Comparison of ENCODE assay signal across 8 cellular contexts in the genomic region with DNA sequence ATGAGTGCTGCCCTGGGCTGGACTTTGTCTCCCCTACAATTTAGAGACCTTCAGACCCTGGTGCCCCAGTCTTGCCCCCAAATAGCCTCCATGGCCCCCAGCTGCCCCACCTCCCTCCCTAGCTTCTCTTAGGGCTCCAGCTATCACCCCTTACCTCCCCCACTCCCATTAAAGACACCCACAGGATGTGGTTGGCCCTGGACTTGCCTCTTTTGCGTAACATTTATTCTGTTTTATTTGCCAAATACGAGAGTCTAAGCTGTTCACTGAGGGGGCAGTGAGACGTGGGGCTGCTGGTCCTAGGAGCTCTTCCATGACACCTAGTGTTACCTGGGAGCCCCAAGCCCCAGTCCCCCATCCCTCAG. TPM values are rescaled to one million over a fixed set of nuclear protein-coding genes. Genes with fewer than 3 reads are reported as not detected.
DNase-seq lines count a peak whose midpoint lies in the region; ATAC-seq and TF ChIP-seq lines count a peak whose summit lies in the region.

No MANE protein-coding gene starts in this region.

- H3K4me1 ChIP-seq in PC-3 (ENCODE audit: insufficient read depth, low read length) (peaks cover 53% of the 10 kb centered on the region), neural progenitor cell (peaks cover 4% of the 10 kb centered on the region)

- DNase-seq in GM12864 (ENCODE audit: low read depth) (no peak), PC-3 (peak; percentile 46), neural progenitor cell (ENCODE audit: low spot score) (no peak), posterior cingulate gyrus (no peak), NCI-H128 (lab: John Stamatoyannopoulos, UW; ENCODE audit: unreplicated experiment) (no peak), NCI-H1436 (lab: John Stamatoyannopoulos, UW) (no peak)
- DNase-seq in central memory CD4-positive, alpha-beta T cell = peak; percentile 63

- intact Hi-C loops in PC-3 (cut with micrococcal nuclease) = loop anchor here (1.0 to 5.0 kb wide), 3 partner anchors 20 to 58 kb away; a partner anchor contains a TSS
- intact Hi-C loops in posterior cingulate gyrus (cut with DNase I) = no loop called here

- peaks cover 7% of the 10 kb centered on the region for H3K27me3 Mint-ChIP-seq in neural progenitor cell (ENCODE audit: insufficient read depth, low read depth)

- H3K9ac ChIP-seq in PC-3 (ENCODE audit: low read length) (peak overlapping the region; percentile 89), neural progenitor cell (no peak overlapping the region)

- H3K9me3 ChIP-seq in PC-3 (ENCODE audit: low read length) (no peaks in the 10 kb centered on the region), neural progenitor cell (ENCODE audit: low read depth) (no peaks in the 10 kb centered on the region)

- no peaks in the 10 kb centered on the region for H3K36me3 Mint-ChIP-seq in neural progenitor cell

- ATAC-seq in PC-3 = no peak; the same call in 1 of the 2 replicates
- no peak for ATAC-seq in HG03521 (IDR thresholded peaks at IDR 0.05; ENCODE audit: unreplicated experiment)

- CTCF ChIA-PET in PC-3 (lab: Charles Lee) = interaction anchor here (1.5 kb wide), 1 partner anchor 8 kb away, joined by 16 read pairs; no protein-coding TSS in a partner anchor

- H3K4me3 Mint-ChIP-seq in neural progenitor cell = no peak overlapping the region

- no peaks in the 10 kb centered on the region for H3K9me3 Mint-ChIP-seq in neural progenitor cell

- H3K79me2 ChIP-seq in PC-3 (ENCODE audit: low read length) (peaks cover 79% of the 10 kb centered on the region), neural progenitor cell (ENCODE audit: low read depth) (no peaks in the 10 kb centered on the region)

- BruUV-seq in PC-3 (replicated peaks; lab: Mats Ljungman, UMichigan) = no TSS peak

- H3K27me3 ChIP-seq in PC-3 (ENCODE audit: low read length) (no peaks in the 10 kb centered on the region), neural progenitor cell (peaks cover 10% of the 10 kb centered on the region)

- POLR2A ChIA-PET in PC-3 (lab: Charles Lee; ENCODE audit: unreplicated experiment) = interaction anchor here (0.6 to 0.7 kb wide), 2 partner anchors 329 to 1079 kb away, joined by 3 to 14 read pairs; a partner anchor contains a TSS

- H3K9me2 ChIP-seq in PC-3 (replicated peaks; ENCODE audit: low read length) = no peaks in the 10 kb centered on the region

- no peak for TF ChIP-seq CTCF in GM12864 (IDR thresholded peaks at IDR 0.05; ENCODE audit: low read depth, low read length, missing control alignments)
- TF ChIP-seq CTCF in PC-3 (conservative IDR thresholded peaks at IDR 0.05; ENCODE audit: low read depth, low read length) = no peak
- TF ChIP-seq CTCF in neural progenitor cell (IDR thresholded peaks at IDR 0.05) = no peak

- peaks cover 16% of the 10 kb centered on the region for H4K20me1 ChIP-seq in PC-3 (ENCODE audit: low read length)
- H4K20me1 ChIP-seq in neural progenitor cell (ENCODE audit: low read depth) = peaks cover 3% of the 10 kb centered on the region

- H3K27ac Mint-ChIP-seq in neural progenitor cell = peak overlapping the region; percentile 69

- H3K4me3 ChIP-seq in GM12864 (ENCODE audit: low read depth, low read length) (peak overlapping the region; percentile 88), PC-3 (ENCODE audit: low read length) (peak overlapping the region; percentile 71), neural progenitor cell (no peak overlapping the region)

- H3F3A ChIP-seq in PC-3 (ENCODE audit: low read length, unreplicated experiment) = no peaks in the 10 kb centered on the region
- H3F3A ChIP-seq in neural progenitor cell (ENCODE audit: low read depth) = no peaks in the 10 kb centered on the region

- H2AFZ ChIP-seq in PC-3 (ENCODE audit: low read length) = no peak overlapping the region
- no peak overlapping the region for H2AFZ ChIP-seq in neural progenitor cell (replicated peaks)

- H3K4me1 Mint-ChIP-seq in neural progenitor cell = peaks cover 28% of the 10 kb centered on the region

- H3K36me3 ChIP-seq in PC-3 (ENCODE audit: low read depth, low read length) (peaks cover 46% of the 10 kb centered on the region), neural progenitor cell (no peaks in the 10 kb centered on the region)

- H3K4me2 ChIP-seq in PC-3 (ENCODE audit: low read length) = peak overlapping the region; percentile 100
- no peak overlapping the region for H3K4me2 ChIP-seq in neural progenitor cell

- H3K27ac ChIP-seq in PC-3 (ENCODE audit: low read length) (peak overlapping the region; percentile 97), neural progenitor cell (no peak overlapping the region)

RNA-seq across cellular contexts. Expression of a gene that starts 4.5 kb away (rescaled TPM):
- total RNA-seq in PC-3 (2014; rRNA removed) (45.3 and 65.1 TPM in 2 replicates), neural progenitor cell (ENCODE audit: low replicate concordance) (1.2 and 3.5 TPM in 2 replicates)

RNA-seq across cellular contexts. Expression of a gene that starts 35.7 kb away (rescaled TPM):
- total RNA-seq in PC-3 (2014; rRNA removed) (87.0 and 90.9 TPM in 2 replicates), neural progenitor cell (ENCODE audit: low replicate concordance) (83.4 and 127 TPM in 2 replicates)

Comparison
In these comparisons a context has a peak if more than half of its experiments do, and no peak if none do; other contexts are left out.
1. DNase-seq: peak in PC-3 (single experiment) and central memory CD4-positive, alpha-beta T cell (single experiment); none in GM12864 (single experiment), neural progenitor cell (single experiment), posterior cingulate gyrus (0 of 10), NCI-H128 (single experiment) and NCI-H1436 (single experiment).
2. RNA of a gene that starts 4.5 kb away (total RNA-seq): 45.3 to 65.1 TPM in PC-3; 1.2 to 3.5 TPM in neural progenitor cell; every median in the first group is over 10 times any median in the second.